In the genomic region with DNA sequence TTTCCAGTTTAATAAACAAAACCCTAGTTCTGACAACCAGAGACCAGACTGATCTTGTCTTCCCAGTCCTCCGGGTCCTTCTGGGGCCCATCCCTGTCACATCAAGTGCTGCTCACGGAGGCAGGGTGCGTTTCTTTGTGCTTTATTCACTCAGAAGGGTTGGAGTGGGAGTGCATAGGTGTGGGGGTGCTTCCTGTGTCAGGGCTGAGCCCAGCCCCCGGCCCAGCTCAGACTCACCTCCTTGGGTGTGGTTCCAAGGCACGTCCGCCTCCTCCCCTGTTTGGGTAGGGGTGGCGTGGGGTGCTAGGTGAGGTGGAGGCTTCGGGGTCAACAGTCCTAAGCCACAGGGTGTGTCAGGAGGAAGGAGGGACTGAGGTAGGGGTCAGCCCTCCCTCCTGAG, we compare ENCODE assay signal across 1 cellular context.
TF ChIP-seq lines count a peak whose summit lies in the region.

No MANE protein-coding gene starts in this region.

TF ChIP-seq in H1, 55 proteins besides CTCF, POLR2A, EP300 and RAD21:
- TF ChIP-seq POU5F1 (IDR thresholded peaks at IDR 0.05; ENCODE audit: low read depth, low read length): no peak
- 0 out of 2 replicates have a peak, but pooled peaks have one; percentile 25 for TF ChIP-seq POLR2AphosphoS5 (IDR thresholded peaks at IDR 0.05; ENCODE audit: low read depth, low read length)
TF ChIP-seq in H1: peak in this region for 1.
